1 cellular context compared by ENCODE assay signal in genomic region chr11:8649361-8649760, GRCh38.
TF ChIP-seq lines count a peak whose summit lies in the region.

No MANE protein-coding gene starts in this region.

TF ChIP-seq in K562, 482 proteins besides CTCF, POLR2A, EP300 and RAD21 (continued from another document):
- TF ChIP-seq PRDM10 (IDR thresholded peaks at IDR 0.05; ENCODE audit: partially characterized antibody), result no peak
- TF ChIP-seq ZNF707 (CRISPR knock-in tag; conservative IDR thresholded peaks at IDR 0.05), result no peak
- TF ChIP-seq ZBTB26 (CRISPR knock-in tag; IDR thresholded peaks at IDR 0.05), result no peak
- TF ChIP-seq TRIM24 (IDR thresholded peaks at IDR 0.05), result no peak
- TF ChIP-seq STAT5A (IDR thresholded peaks at IDR 0.05; ENCODE audit: borderline replicate concordance, low read length), result no peak
- no peak for TF ChIP-seq BRCA1 (IDR thresholded peaks at IDR 0.05)
- TF ChIP-seq BRCA1 (CRISPR knock-in tag; IDR thresholded peaks at IDR 0.05), result no peak
- TF ChIP-seq ETV6 (IDR thresholded peaks at IDR 0.05; ENCODE audit: borderline replicate concordance in 1 of 2, low read depth in 2 of 2, low read length in 1 of 2), result no peak
- TF ChIP-seq ETV6 (CRISPR knock-in tag; IDR thresholded peaks at IDR 0.05; ENCODE audit: borderline replicate concordance), result no peak
- peak; percentile 52 for TF ChIP-seq ATF3 (IDR thresholded peaks at IDR 0.05)
- no peak for TF ChIP-seq ATF3 (CRISPR knock-in tag; conservative IDR thresholded peaks at IDR 0.05)
- peak; percentile 17; the same call in 1 of the 2 replicates for TF ChIP-seq FOSL1 (tag; conservative IDR thresholded peaks at IDR 0.05)
- no peak for TF ChIP-seq ATF4 (CRISPR knock-in tag; IDR thresholded peaks at IDR 0.05)
- TF ChIP-seq ZKSCAN8 (CRISPR knock-in tag; IDR thresholded peaks at IDR 0.05), result no peak
- no peak for TF ChIP-seq ZNF324 (CRISPR knock-in tag; IDR thresholded peaks at IDR 0.05)
- no peak for TF ChIP-seq CCAR2 (IDR thresholded peaks at IDR 0.05; ENCODE audit: low read depth, low read length)
- TF ChIP-seq ZNF41 (CRISPR knock-in tag; conservative IDR thresholded peaks at IDR 0.05), result no peak
- TF ChIP-seq JUND (IDR thresholded peaks at IDR 0.05; ENCODE audit: borderline replicate concordance, low read depth, low read length), result peak; percentile 37; the same call in 1 of the 2 replicates
- no peak for TF ChIP-seq JUND (tag; IDR thresholded peaks at IDR 0.05; ENCODE audit: borderline replicate concordance, low read depth, low read length)
- no peak for TF ChIP-seq MITF (IDR thresholded peaks at IDR 0.05)
